ENCODE assay signal across 8 cellular contexts in the genomic region with DNA sequence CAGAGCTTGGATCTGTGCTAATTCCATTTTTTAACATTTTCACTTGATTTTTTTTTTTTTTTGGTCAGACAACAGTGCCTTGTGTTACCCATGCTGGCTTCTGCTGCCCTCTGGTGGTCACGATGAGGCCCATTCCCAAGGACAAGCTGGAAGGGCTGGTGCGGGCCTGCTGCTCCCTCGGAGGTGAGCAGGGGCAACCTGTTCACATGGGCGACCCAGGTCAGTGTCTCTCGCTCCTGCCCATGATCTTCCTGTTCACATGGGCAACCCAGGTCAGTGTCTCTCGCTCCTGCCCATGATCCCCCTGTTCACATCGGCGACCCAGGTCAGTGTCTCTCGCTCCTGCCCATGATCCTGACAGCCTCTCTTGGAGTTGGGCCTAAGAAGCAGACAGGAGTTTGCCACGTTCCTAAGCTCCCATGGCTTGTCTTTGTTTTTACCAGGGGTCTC. TPM values are rescaled to one million over a fixed set of nuclear protein-coding genes. Genes with fewer than 3 reads are reported as not detected.
DNase-seq lines count a peak whose midpoint lies in the region; ATAC-seq and TF ChIP-seq lines count a peak whose summit lies in the region.

No MANE protein-coding gene starts in this region.

- no peaks in the 10 kb centered on the region for H3K9me3 Mint-ChIP-seq in activated CD8-positive, alpha-beta T cell treated with anti-CD3 and anti-CD28 coated beads, Interleukin-2, amount 10 ng/mL, durations not matched to agents 7 days and 5 days (ENCODE audit: insufficient read depth)

- no peaks in the 10 kb centered on the region for H3K27me3 Mint-ChIP-seq in activated CD8-positive, alpha-beta T cell treated with anti-CD3 and anti-CD28 coated beads, Interleukin-2, amount 10 ng/mL, durations not matched to agents 7 days and 5 days (ENCODE audit: low read depth)

- H3K4me3 ChIP-seq in BE2C (ENCODE audit: low read depth, low read length) (no peak overlapping the region), H7 (ENCODE audit: insufficient read depth, low read depth, low read length) (no peak overlapping the region)

- no peak overlapping the region for H3K4me3 Mint-ChIP-seq in activated CD8-positive, alpha-beta T cell treated with anti-CD3 and anti-CD28 coated beads, Interleukin-2, amount 10 ng/mL, durations not matched to agents 7 days and 5 days

- H3K9me3 ChIP-seq in BE2C, result no peaks in the 10 kb centered on the region

- peak; percentile 71 for TF ChIP-seq CTCF in BE2C (IDR thresholded peaks at IDR 0.05; ENCODE audit: low read depth, low read length)

- peak; percentile 79 for DNase-seq in BE2C
- DNase-seq in H7, result peak; percentile 90
- peak; percentile 77 for DNase-seq in NCI-H446 treated with DMSO at 0.1 percent for 48 hours (lab: John Stamatoyannopoulos, UW)
- DNase-seq in activated CD8-positive, alpha-beta T cell treated with anti-CD3 and anti-CD28 coated beads, Interleukin-2, amount 10 ng/mL, durations not matched to agents 7 days and 5 days, result peak; percentile 86
- peak; percentile 71 for DNase-seq in effector CD4-positive, alpha-beta T cell
- peak; percentile 85 to 92 for DNase-seq in lung microvascular endothelial cell (ENCODE audit: low read depth in 2 of 2)
- DNase-seq in stimulated activated CD8-positive, alpha-beta memory T cell treated with anti-CD3 and anti-CD28 coated beads, Interleukin-12 subunit alpha, Interleukin-12 subunit beta, amount 100 ng/mL, for 1 hour (ENCODE audit: low read depth), result peak; percentile 62

- peaks cover 10% of the 10 kb centered on the region for H3K4me1 ChIP-seq in BE2C

- H3K36me3 ChIP-seq in BE2C (no peaks in the 10 kb centered on the region), H7 (replicated peaks; ENCODE audit: control insufficient read depth, insufficient read depth, low read length) (peaks cover 3% of the 10 kb centered on the region)

- CTCF ChIA-PET in activated CD8-positive, alpha-beta T cell treated with anti-CD3 and anti-CD28 coated beads, Interleukin-2, amount 10 ng/mL, durations not matched to agents 7 days and 5 days (lab: Charles Lee), result interaction anchor here (0.6 to 9.8 kb wide), 57 partner anchors 11 to 477 kb away, joined by 3 to 179 read pairs (median 4); a partner anchor contains a TSS

- H3K27ac Mint-ChIP-seq in activated CD8-positive, alpha-beta T cell treated with anti-CD3 and anti-CD28 coated beads, Interleukin-2, amount 10 ng/mL, durations not matched to agents 7 days and 5 days, result peak overlapping the region; percentile 74

- POLR2A ChIA-PET in activated CD8-positive, alpha-beta T cell treated with anti-CD3 and anti-CD28 coated beads, Interleukin-2, amount 10 ng/mL, durations not matched to agents 7 days and 5 days (lab: Charles Lee), result interaction anchor here (0.5 to 5.8 kb wide), 3 partner anchors 12 to 271 kb away, joined by 3 to 55 read pairs (median 5); a partner anchor contains a TSS

- ATAC-seq in activated CD8-positive, alpha-beta T cell treated with anti-CD3 and anti-CD28 coated beads, Interleukin-2, amount 10 ng/mL, durations not matched to agents 7 days and 5 days, result peak; percentile 73
- no peak for ATAC-seq in HG02885 (IDR thresholded peaks at IDR 0.05; ENCODE audit: poor library complexity, unreplicated experiment)

- H3K36me3 Mint-ChIP-seq in activated CD8-positive, alpha-beta T cell treated with anti-CD3 and anti-CD28 coated beads, Interleukin-2, amount 10 ng/mL, durations not matched to agents 7 days and 5 days (ENCODE audit: low read depth), result peaks cover 50% of the 10 kb centered on the region

- peaks cover 31% of the 10 kb centered on the region for H3K4me1 Mint-ChIP-seq in activated CD8-positive, alpha-beta T cell treated with anti-CD3 and anti-CD28 coated beads, Interleukin-2, amount 10 ng/mL, durations not matched to agents 7 days and 5 days (ENCODE audit: low read depth)

- H3K27me3 ChIP-seq in BE2C (no peaks in the 10 kb centered on the region), H7 (ENCODE audit: control insufficient read depth, insufficient read depth, low read length) (no peaks in the 10 kb centered on the region)

RNA-seq across cellular contexts. Expression of a gene that starts 59.4 kb away (rescaled TPM):
- polyA plus RNA-seq in BE2C (2012; ENCODE audit: insufficient read depth, insufficient read length, low read depth), result 11.9 TPM
- 20.3 and 28.0 TPM in 2 replicates for total RNA-seq in H7 (2014; rRNA removed; shearing (Covaris generic))
- 100 to 1,000 TPM; 111 to 119 TPM for total RNA-seq in activated CD8-positive, alpha-beta T cell treated with anti-CD3 and anti-CD28 coated beads, Interleukin-2, amount 10 ng/mL, durations not matched to agents 7 days and 5 days
- total RNA-seq in lung microvascular endothelial cell, result 29.0 and 30.1 TPM in 2 replicates
